Comparison of ENCODE assay signal across 28 cellular contexts in genomic region chr4:112386051-112386450, GRCh38.
"Had no signal": no experiment of that assay in that cellular context is flagged by ENCODE, and none has a peak within 500 bp of the region (broad histone marks: within the 10 kb centered on the region; RNA-seq: fewer than 3 reads in every experiment).

No MANE protein-coding gene starts in this region.

- H3K27ac Mint-ChIP-seq: activated CD4-positive, alpha-beta memory T cell treated with anti-CD3 and anti-CD28 coated beads for 36 hours; activated CD4-positive, alpha-beta T cell treated with anti-CD3 and anti-CD28 coated beads, Interleukin-2, amount 10 ng/mL, durations not matched to agents 7 days and 5 days; activated naive CD4-positive, alpha-beta T cell treated with anti-CD3 and anti-CD28 coated beads, Interleukin-2, amount 50 U/mL, for 72 hours; activated naive CD8-positive, alpha-beta T cell treated with anti-CD3 and anti-CD28 coated beads, Interleukin-2, amount 50 U/mL, for 24 hours had no signal

- H3K4me1 ChIP-seq: ascending aorta, body of pancreas had no signal

- H3K9me3 ChIP-seq: ascending aorta, body of pancreas, SJCRH30, SK-N-SH had no signal

- H3K27me3 ChIP-seq: ascending aorta, body of pancreas, SJCRH30 had no signal

- H3K4me2 ChIP-seq: KMS-11, SK-N-SH had no signal

- H3K36me3 Mint-ChIP-seq: activated naive CD4-positive, alpha-beta T cell treated with anti-CD3 and anti-CD28 coated beads, Interleukin-2, amount 50 U/mL, for 72 hours had no signal

- ATAC-seq: activated naive CD4-positive, alpha-beta T cell treated with anti-CD3 and anti-CD28 coated beads, Interleukin-2, amount 50 U/mL, for 72 hours; activated naive CD8-positive, alpha-beta T cell treated with anti-CD3 and anti-CD28 coated beads, Interleukin-2, amount 50 U/mL, for 24 hours; activated T-cell treated with anti-CD3 and anti-CD28 coated beads, Interleukin-2, amount 50 U/mL, for 4 hours; body of pancreas; Panc1 had no signal

- H3K4me3 ChIP-seq: ascending aorta, body of pancreas, SJCRH30 had no signal

- H3K36me3 ChIP-seq: SJCRH30 had no signal

- H3K27ac ChIP-seq: ascending aorta, body of pancreas, KMS-11, RWPE1, SJCRH30, VCaP had no signal

- H3K9me3 Mint-ChIP-seq: activated CD4-positive, alpha-beta memory T cell treated with anti-CD3 and anti-CD28 coated beads for 36 hours; activated CD4-positive, alpha-beta T cell treated with anti-CD3 and anti-CD28 coated beads, Interleukin-2, amount 10 ng/mL, durations not matched to agents 7 days and 5 days; activated naive CD4-positive, alpha-beta T cell treated with anti-CD3 and anti-CD28 coated beads, Interleukin-2, amount 50 U/mL, for 72 hours; activated naive CD8-positive, alpha-beta T cell treated with anti-CD3 and anti-CD28 coated beads, Interleukin-2, amount 50 U/mL, for 24 hours; activated T-cell treated with anti-CD3 and anti-CD28 coated beads, Interleukin-2, amount 50 U/mL, for 4 hours; central memory CD8-positive, alpha-beta T cell had no signal

- H3K4me1 Mint-ChIP-seq: activated CD4-positive, alpha-beta T cell treated with anti-CD3 and anti-CD28 coated beads, Interleukin-2, amount 10 ng/mL, durations not matched to agents 7 days and 5 days; activated naive CD8-positive, alpha-beta T cell treated with anti-CD3 and anti-CD28 coated beads, Interleukin-2, amount 50 U/mL, for 24 hours; central memory CD8-positive, alpha-beta T cell had no signal

- H3K27me3 Mint-ChIP-seq: activated CD4-positive, alpha-beta memory T cell treated with anti-CD3 and anti-CD28 coated beads for 36 hours; activated CD4-positive, alpha-beta T cell treated with anti-CD3 and anti-CD28 coated beads, Interleukin-2, amount 10 ng/mL, durations not matched to agents 7 days and 5 days; activated naive CD8-positive, alpha-beta T cell treated with anti-CD3 and anti-CD28 coated beads, Interleukin-2, amount 50 U/mL, for 24 hours; central memory CD8-positive, alpha-beta T cell had no signal

- H3K9ac ChIP-seq: KMS-11, SK-N-SH had no signal

- DNase-seq: activated CD4-positive, alpha-beta memory T cell treated with anti-CD3 and anti-CD28 coated beads for 36 hours; activated CD4-positive, alpha-beta T cell treated with anti-CD3 and anti-CD28 coated beads, Interleukin-2, amount 10 ng/mL, durations not matched to agents 7 days and 5 days; activated CD4-positive, CD25-positive, alpha-beta regulatory T cell; activated CD8-positive, alpha-beta memory T cell treated with anti-CD3 and anti-CD28 coated beads for 24 hours; activated effector memory CD4-positive, alpha-beta T cell treated with anti-CD3 and anti-CD28 coated beads, Interleukin-2, amount 50 U/mL, for 16 hours; activated naive CD4-positive, alpha-beta T cell treated with Interleukin-2 at 50 U/mL for 16 hours; activated naive CD8-positive, alpha-beta T cell treated with anti-CD3 and anti-CD28 coated beads, Interleukin-2, amount 50 U/mL, for 24 hours; activated T-cell treated with anti-CD3 and anti-CD28 coated beads, Interleukin-2, amount 50 U/mL, for 4 hours; amniotic stem cell; body of pancreas; NCI-H1092; NCI-H1436 treated with DMSO at 0.1 percent for 48 hours; NCI-H2081; NCI-H2171 treated with DMSO at 0.1 percent for 48 hours; NCI-H524 treated with DMSO at 0.1 percent for 48 hours; NK-92 treated with Interleukin-12 subunit alpha and Interleukin-12 subunit beta, amount 100 ng/mL, for 24 hours; OCI-M1; Right ventricle myocardium superior; SJCRH30; SK-N-SH; T-helper 1 cell had no signal

- H3K4me3 Mint-ChIP-seq: activated CD4-positive, alpha-beta memory T cell treated with anti-CD3 and anti-CD28 coated beads for 36 hours; activated CD4-positive, alpha-beta T cell treated with anti-CD3 and anti-CD28 coated beads, Interleukin-2, amount 10 ng/mL, durations not matched to agents 7 days and 5 days; activated naive CD8-positive, alpha-beta T cell treated with anti-CD3 and anti-CD28 coated beads, Interleukin-2, amount 50 U/mL, for 24 hours; activated T-cell treated with anti-CD3 and anti-CD28 coated beads, Interleukin-2, amount 50 U/mL, for 4 hours; central memory CD8-positive, alpha-beta T cell had no signal
